9 cellular contexts compared by ENCODE assay signal in genomic region chr3:112092439-112093179, GRCh38. TPM values are rescaled to one million over a fixed set of nuclear protein-coding genes. Genes with fewer than 3 reads are reported as not detected.
DNase-seq lines count a peak whose midpoint lies in the region; ATAC-seq and TF ChIP-seq lines count a peak whose summit lies in the region.
"Had no signal": no experiment of that assay in that cellular context is flagged by ENCODE, and none has a peak within 500 bp of the region (broad histone marks: within the 10 kb centered on the region; RNA-seq: fewer than 3 reads in every experiment).

No MANE protein-coding gene starts in this region.

- H2AFZ ChIP-seq in osteoblast (ENCODE audit: low read length) = peak overlapping the region; percentile 76

- H3K27ac ChIP-seq in osteoblast (ENCODE audit: low read depth, low read length) (peak overlapping the region; percentile 61), coronary artery (no peak overlapping the region), adrenal gland (no peak overlapping the region)

- H3K4me3 ChIP-seq in osteoblast (ENCODE audit: insufficient read depth, low read length) (peak overlapping the region; percentile 37), coronary artery (no peak overlapping the region), adrenal gland (no peak overlapping the region)

- H3K79me2 ChIP-seq in osteoblast (ENCODE audit: insufficient read depth, low read length) = peaks cover 28% of the 10 kb centered on the region

- peaks cover 20% of the 10 kb centered on the region for H3K4me1 Mint-ChIP-seq in activated T-cell treated with anti-CD3 and anti-CD28 coated beads, Interleukin-2, amount 50 U/mL, for 4 hours (ENCODE audit: low read depth)

- peaks cover 7% of the 10 kb centered on the region for H3K27me3 Mint-ChIP-seq in activated T-cell treated with anti-CD3 and anti-CD28 coated beads, Interleukin-2, amount 50 U/mL, for 4 hours (ENCODE audit: low read depth)

- peaks cover 25% of the 10 kb centered on the region for H3K4me1 ChIP-seq in osteoblast (ENCODE audit: insufficient read depth, low read length)
- peaks cover 0 to 11% of the 10 kb centered on the region in 2 donors for H3K4me1 ChIP-seq in adrenal gland (replicated peaks in 1 of 2)

- no peaks in the 10 kb centered on the region for H3K9me3 Mint-ChIP-seq in activated T-cell treated with anti-CD3 and anti-CD28 coated beads, Interleukin-2, amount 50 U/mL, for 4 hours

- H4K20me1 ChIP-seq in osteoblast (ENCODE audit: insufficient read depth, low read length) = no peaks in the 10 kb centered on the region

- H3K4me3 Mint-ChIP-seq in activated T-cell treated with anti-CD3 and anti-CD28 coated beads, Interleukin-2, amount 50 U/mL, for 4 hours = no peak overlapping the region

- intact Hi-C loops in adrenal gland (cut with DNase I) = no loop called here

- H3K36me3 Mint-ChIP-seq in activated T-cell treated with anti-CD3 and anti-CD28 coated beads, Interleukin-2, amount 50 U/mL, for 4 hours (ENCODE audit: insufficient read depth) = no peaks in the 10 kb centered on the region

- no peak for TF ChIP-seq CTCF in osteoblast (IDR thresholded peaks at IDR 0.05; ENCODE audit: extremely low read depth, low read depth, low read length)
- no peak for TF ChIP-seq CTCF in coronary artery (IDR thresholded peaks at IDR 0.05)
- no peak for TF ChIP-seq CTCF in adrenal gland (IDR thresholded peaks at IDR 0.05)

- H3K27me3 ChIP-seq in osteoblast (ENCODE audit: insufficient read depth, low read length) = no peaks in the 10 kb centered on the region
- no peaks in the 10 kb centered on the region for H3K27me3 ChIP-seq in adrenal gland

- 58 to 71% (median 63%) methylated on average over 7 of the region's 7 CpGs for WGBS in adrenal gland, 4 donors

- TF ChIP-seq POLR2A in adrenal gland (IDR thresholded peaks at IDR 0.05) = no peak

- ATAC-seq in GM18868 (IDR thresholded peaks at IDR 0.05; ENCODE audit: unreplicated experiment) = peak; percentile 50
- ATAC-seq in HG03460 (IDR thresholded peaks at IDR 0.05; ENCODE audit: unreplicated experiment) = peak; percentile 49
- no peak for ATAC-seq in activated T-cell treated with anti-CD3 and anti-CD28 coated beads, Interleukin-2, amount 50 U/mL, for 4 hours

- DNase-seq in dermis microvascular lymphatic vessel endothelial cell (ENCODE audit: low read depth in 2 of 2) (peak; percentile 71 to 76), osteoblast (ENCODE audit: insufficient read length, low spot score, missing footprints) (peak; percentile 84), coronary artery (ENCODE audit: low spot score) (no peak), adrenal gland (no peak)
- no peak for DNase-seq in activated T-cell treated with anti-CD3 and anti-CD28 coated beads, Interleukin-2, amount 50 U/mL, for 4 hours
- no peak for DNase-seq in stimulated activated CD4-positive, alpha-beta T cell treated with anti-CD3 and anti-CD28 coated beads, Interleukin-15, amount 100 ng/mL, for 24 hours

- H3K9me3 ChIP-seq in osteoblast (ENCODE audit: low read depth, low read length) (no peaks in the 10 kb centered on the region), adrenal gland (replicated peaks in 1 of 3) (no peaks in the 10 kb centered on the region)

- peak overlapping the region; percentile 74 for H3K4me2 ChIP-seq in osteoblast (ENCODE audit: insufficient read depth, low read length)

- H3K36me3 ChIP-seq in osteoblast (ENCODE audit: insufficient read depth, low read length) (no peaks in the 10 kb centered on the region), adrenal gland (replicated peaks in 1 of 2) (no peaks in the 10 kb centered on the region)

RNA-seq across cellular contexts. Expression of gene C3orf52, which starts 6.4 kb away (rescaled TPM):
- total RNA-seq in dermis microvascular lymphatic vessel endothelial cell (8.1 and 10.0 TPM in 2 replicates), osteoblast (3.5 and 4.0 TPM in 2 replicates), adrenal gland (1 to 10 TPM in 6 of 8 donors, under 1 TPM in 2; 0.06 to 4.0 (median 2.3) TPM)
- 1 to 10 TPM; 1.5 to 2.2 (median 2.1) TPM for total RNA-seq in activated T-cell treated with anti-CD3 and anti-CD28 coated beads, Interleukin-2, amount 50 U/mL, for 4 hours
- polyA plus RNA-seq in adrenal gland = 1 to 10 TPM; 1.1 to 2.2 (median 2.2) TPM

RNA-seq across cellular contexts. Expression of gene GCSAM, which starts 40.4 kb away (rescaled TPM):
- not detected in 2 replicates for total RNA-seq in dermis microvascular lymphatic vessel endothelial cell
- under 0.01 and 0.36 TPM in 2 replicates for total RNA-seq in osteoblast
- total RNA-seq in activated T-cell treated with anti-CD3 and anti-CD28 coated beads, Interleukin-2, amount 50 U/mL, for 4 hours = 1 to 10 TPM; 1.3 to 2.0 (median 2.0) TPM
- 1 to 10 TPM in 1 of 8 donors, under 1 TPM in 3, not detected in 4; 0.18 to 1.8 (median 0.47) TPM for total RNA-seq in adrenal gland
- polyA plus RNA-seq in adrenal gland = under 1 TPM in 2 of 3 donors, not detected in 1; 0.07 to 0.26 TPM

RNA-seq across cellular contexts. Expression of gene TMPRSS7, which starts 58.1 kb away (rescaled TPM):
- not detected in 2 replicates for total RNA-seq in dermis microvascular lymphatic vessel endothelial cell
- total RNA-seq in osteoblast = not detected in 2 replicates
- total RNA-seq in activated T-cell treated with anti-CD3 and anti-CD28 coated beads, Interleukin-2, amount 50 U/mL, for 4 hours = not detected
- total RNA-seq in adrenal gland = not detected
- not detected for polyA plus RNA-seq in adrenal gland
- total RNA-seq: T-helper 1 cell treated with Interleukin-12 subunit alpha and Interleukin-12 subunit beta and Interleukin-4 antibody, amounts not matched to agents 30 ng/mL and 1 ng/mL, for 36 hours had no signal

Comparison
In these comparisons a context has a peak if more than half of its experiments do, and no peak if none do; other contexts are left out.
1. ATAC-seq: peak in GM18868 (single experiment) and HG03460 (single experiment); none in activated T-cell treated with anti-CD3 and anti-CD28 coated beads, Interleukin-2, amount 50 U/mL, for 4 hours (0 of 2).
2. DNase-seq: peak in dermis microvascular lymphatic vessel endothelial cell (2 of 2) and osteoblast (single experiment); none in activated T-cell treated with anti-CD3 and anti-CD28 coated beads, Interleukin-2, amount 50 U/mL, for 4 hours (single experiment), stimulated activated CD4-positive, alpha-beta T cell treated with anti-CD3 and anti-CD28 coated beads, Interleukin-15, amount 100 ng/mL, for 24 hours (single experiment), coronary artery (single experiment) and adrenal gland (0 of 7).